21 cellular contexts compared by ENCODE assay signal in genomic region chr1:66693856-66694255, GRCh38. TPM values are rescaled to one million over a fixed set of nuclear protein-coding genes. Genes with fewer than 3 reads are reported as not detected.
"Had no signal": no experiment of that assay in that cellular context is flagged by ENCODE, and none has a peak within 500 bp of the region (broad histone marks: within the 10 kb centered on the region; RNA-seq: fewer than 3 reads in every experiment).

No MANE protein-coding gene starts in this region.

- H3K27me3 Mint-ChIP-seq: dendritic cell treated with granulocyte-macrophage colony-stimulating factor and Interleukin-4, amounts not matched to agents 40 ng/mL and 50 ng/mL, for 4 days; type B pancreatic cell had no signal

- H3K4me3 Mint-ChIP-seq: activated T-cell treated with anti-CD3 and anti-CD28 coated beads, Interleukin-2, amount 50 U/mL, for 24 hours; activated T-helper 17 cell treated with anti-CD3 and anti-CD28 coated beads, Interleukin-2, amount 50 U/mL, for 72 hours; dendritic cell treated with granulocyte-macrophage colony-stimulating factor and Interleukin-4, amounts not matched to agents 40 ng/mL and 50 ng/mL, for 4 days; immature natural killer cell; mesothelial cell of epicardium; naive thymus-derived CD8-positive, alpha-beta T cell; type B pancreatic cell had no signal

- H3K27ac Mint-ChIP-seq: activated naive CD4-positive, alpha-beta T cell treated with anti-CD3 and anti-CD28 coated beads, Interleukin-2, amount 50 U/mL, for 72 hours; activated T-cell treated with anti-CD3 and anti-CD28 coated beads, Interleukin-2, amount 50 U/mL, for 24 hours; activated T-helper 17 cell treated with anti-CD3 and anti-CD28 coated beads, Interleukin-2, amount 50 U/mL, for 72 hours; dendritic cell treated with granulocyte-macrophage colony-stimulating factor and Interleukin-4, amounts not matched to agents 40 ng/mL and 50 ng/mL, for 4 days; immature natural killer cell; mesothelial cell of epicardium; naive thymus-derived CD8-positive, alpha-beta T cell; type B pancreatic cell had no signal

- H3K36me3 Mint-ChIP-seq: activated naive CD4-positive, alpha-beta T cell treated with anti-CD3 and anti-CD28 coated beads, Interleukin-2, amount 50 U/mL, for 72 hours; immature natural killer cell; mesothelial cell of epicardium; naive thymus-derived CD8-positive, alpha-beta T cell; type B pancreatic cell had no signal

- DNase-seq: activated CD4-positive, alpha-beta T cell treated with anti-CD3 and anti-CD28 coated beads for 1 hour; activated CD4-positive, alpha-beta T cell treated with anti-CD3 and anti-CD28 coated beads, Interleukin-2, amount 50 U/mL, for 1 hour; activated CD8-positive, alpha-beta memory T cell treated with anti-CD3 and anti-CD28 coated beads, Interleukin-2, amount 50 U/mL, for 4 hours; activated T-cell treated with anti-CD3 and anti-CD28 coated beads, Interleukin-2, amount 50 U/mL, for 24 hours; aorta; brain microvascular endothelial cell; effector CD4-positive, alpha-beta T cell; immature natural killer cell; kidney glomerular epithelial cell; left ventricle myocardium superior; mammary epithelial cell; naive thymus-derived CD8-positive, alpha-beta T cell; spleen; stimulated activated CD4-positive, alpha-beta T cell treated with anti-CD3 and anti-CD28 coated beads, Interleukin-4, amount 100 ng/mL, for 1 hour; stimulated activated naive CD4-positive, alpha-beta T cell treated with Interleukin-2 at 50 U/mL for 16 hours had no signal

- H3K9me3 Mint-ChIP-seq: activated naive CD4-positive, alpha-beta T cell treated with anti-CD3 and anti-CD28 coated beads, Interleukin-2, amount 50 U/mL, for 72 hours; activated T-cell treated with anti-CD3 and anti-CD28 coated beads, Interleukin-2, amount 50 U/mL, for 24 hours; activated T-helper 17 cell treated with anti-CD3 and anti-CD28 coated beads, Interleukin-2, amount 50 U/mL, for 72 hours; dendritic cell treated with granulocyte-macrophage colony-stimulating factor and Interleukin-4, amounts not matched to agents 40 ng/mL and 50 ng/mL, for 4 days; mesothelial cell of epicardium; naive thymus-derived CD8-positive, alpha-beta T cell; type B pancreatic cell had no signal

- ATAC-seq: activated naive CD4-positive, alpha-beta T cell treated with anti-CD3 and anti-CD28 coated beads, Interleukin-2, amount 50 U/mL, for 72 hours; activated T-helper 17 cell treated with anti-CD3 and anti-CD28 coated beads, Interleukin-2, amount 50 U/mL, for 72 hours; left ventricle myocardium superior; naive thymus-derived CD8-positive, alpha-beta T cell had no signal

RNA-seq across cellular contexts. Expression of gene DYNLT5, which starts 58.4 kb away (rescaled TPM):
- total RNA-seq: activated naive CD4-positive, alpha-beta T cell treated with anti-CD3 and anti-CD28 coated beads, Interleukin-2, amount 50 U/mL, for 72 hours; activated T-helper 17 cell treated with anti-CD3 and anti-CD28 coated beads, Interleukin-2, amount 50 U/mL, for 72 hours; epithelial cell of proximal tubule; mammary epithelial cell; naive thymus-derived CD8-positive, alpha-beta T cell had no signal
